Comparison of ENCODE assay signal across 8 cellular contexts in genomic region chr16:2200313-2200712, GRCh38. TPM values are rescaled to one million over a fixed set of nuclear protein-coding genes. Genes with fewer than 3 reads are reported as not detected.
"Had no signal": no experiment of that assay in that cellular context is flagged by ENCODE, and none has a peak within 500 bp of the region (broad histone marks: within the 10 kb centered on the region; RNA-seq: fewer than 3 reads in every experiment).

No MANE protein-coding gene starts in this region.

- ATAC-seq: HCT116 had no signal

- FAIRE-seq: HTR-8/SVneo had no signal

- H2AFZ ChIP-seq: GM23248 had no signal

- H3K4me3 ChIP-seq: GM23248, HAP-1 had no signal

- H3K9ac ChIP-seq: GM23248 had no signal

- H3K9me3 ChIP-seq: HAP-1 had no signal

- H3K27ac ChIP-seq: GM23248 had no signal

- DNase-seq: GM23248, GOT3, H7, IMR-90, KBM-7 had no signal

RNA-seq across cellular contexts. Expression of gene CASKIN1, which starts 3.9 kb away (rescaled TPM):
- total RNA-seq: GM23248, IMR-90 had no signal
- polyA plus RNA-seq: GM23248 had no signal
